ENCODE assay signal across 16 cellular contexts in genomic region chr14:100523536-100524025, GRCh38.
DNase-seq lines count a peak whose midpoint lies in the region; ATAC-seq lines count a peak whose summit lies in the region.
"Had no signal": no experiment of that assay in that cellular context is flagged by ENCODE, and none has a peak within 500 bp of the region (broad histone marks: within the 10 kb centered on the region; RNA-seq: fewer than 3 reads in every experiment).

No MANE protein-coding gene starts in this region.

- H3K9me3 ChIP-seq in BLaER1, result no peaks in the 10 kb centered on the region
- H3K9me3 ChIP-seq: gastrocnemius medialis, thoracic aorta had no signal

- H3K27ac ChIP-seq in BLaER1, result peak overlapping the region; percentile 42
- H3K27ac ChIP-seq: coronary artery, gastrocnemius medialis, parathyroid adenoma, thoracic aorta had no signal

- no peak overlapping the region for H3K4me3 ChIP-seq in BLaER1
- H3K4me3 ChIP-seq: coronary artery, gastrocnemius medialis, thoracic aorta had no signal

- H3K4me2 ChIP-seq in BLaER1, result peak overlapping the region; percentile 67; the same call in 1 of the 2 replicates

- DNase-seq in DMS79 (lab: John Stamatoyannopoulos, UW), result peak; percentile 62
- DNase-seq in NCI-H524 (lab: John Stamatoyannopoulos, UW), result peak; percentile 43 to 81
- peak; percentile 60 for DNase-seq in left kidney (ENCODE audit: low read depth, low spot score)
- no peak for DNase-seq in NCI-H2029 treated with DMSO at 0.1 percent for 48 hours (lab: John Stamatoyannopoulos, UW)
- DNase-seq in stimulated activated CD4-positive, alpha-beta T cell treated with anti-CD3 and anti-CD28 coated beads, Interleukin-4, amount 100 ng/mL, for 24 hours, result no peak
- DNase-seq: gastrocnemius medialis, KG1, NCI-H2227 treated with DMSO at 0.1 percent for 48 hours had no signal

- peaks cover 14% of the 10 kb centered on the region for H3K36me3 ChIP-seq in BLaER1

- H4K20me1 ChIP-seq in BLaER1, result no peaks in the 10 kb centered on the region

- no peak overlapping the region for H3K27ac Mint-ChIP-seq in stimulated activated memory B cell treated with anti-CD40 and anti-IgM and Interleukin-4, amounts not matched to agents 10 μg/mL and 1 μg/mL and 100 μg/mL, for 72 hours
- H3K27ac Mint-ChIP-seq: activated naive CD4-positive, alpha-beta T cell treated with anti-CD3 and anti-CD28 coated beads, Interleukin-2, amount 50 U/mL, for 72 hours had no signal

- peaks cover 4% of the 10 kb centered on the region; the same call in 1 of the 2 replicates for H3K27me3 ChIP-seq in BLaER1
- H3K27me3 ChIP-seq: gastrocnemius medialis had no signal

- H3K4me1 ChIP-seq in BLaER1, result peaks cover 23% of the 10 kb centered on the region
- H3K4me1 ChIP-seq: gastrocnemius medialis, parathyroid adenoma had no signal

- no peaks in the 10 kb centered on the region for H3K27me3 Mint-ChIP-seq in stimulated activated memory B cell treated with anti-CD40 and anti-IgM and Interleukin-4, amounts not matched to agents 10 μg/mL and 1 μg/mL and 100 μg/mL, for 72 hours

- peaks cover 6% of the 10 kb centered on the region for H3K36me3 Mint-ChIP-seq in stimulated activated memory B cell treated with anti-CD40 and anti-IgM and Interleukin-4, amounts not matched to agents 10 μg/mL and 1 μg/mL and 100 μg/mL, for 72 hours
- H3K36me3 Mint-ChIP-seq: activated naive CD4-positive, alpha-beta T cell treated with anti-CD3 and anti-CD28 coated beads, Interleukin-2, amount 50 U/mL, for 72 hours had no signal

- H3K9me3 Mint-ChIP-seq in stimulated activated memory B cell treated with anti-CD40 and anti-IgM and Interleukin-4, amounts not matched to agents 10 μg/mL and 1 μg/mL and 100 μg/mL, for 72 hours, result peaks cover 4% of the 10 kb centered on the region
- H3K9me3 Mint-ChIP-seq: activated naive CD4-positive, alpha-beta T cell treated with anti-CD3 and anti-CD28 coated beads, Interleukin-2, amount 50 U/mL, for 72 hours had no signal

- ATAC-seq in stimulated activated memory B cell treated with anti-CD40 and anti-IgM and Interleukin-4, amounts not matched to agents 10 μg/mL and 1 μg/mL and 100 μg/mL, for 72 hours, result no peak
- ATAC-seq: activated naive CD4-positive, alpha-beta T cell treated with anti-CD3 and anti-CD28 coated beads, Interleukin-2, amount 50 U/mL, for 72 hours; gastrocnemius medialis; left ventricle myocardium superior; Right ventricle myocardium inferior had no signal

- H3K4me1 Mint-ChIP-seq in stimulated activated memory B cell treated with anti-CD40 and anti-IgM and Interleukin-4, amounts not matched to agents 10 μg/mL and 1 μg/mL and 100 μg/mL, for 72 hours, result peaks cover 7% of the 10 kb centered on the region

- H3K4me3 Mint-ChIP-seq in stimulated activated memory B cell treated with anti-CD40 and anti-IgM and Interleukin-4, amounts not matched to agents 10 μg/mL and 1 μg/mL and 100 μg/mL, for 72 hours, result no peak overlapping the region

- no peak overlapping the region for H3K9ac ChIP-seq in BLaER1
- H3K9ac ChIP-seq: parathyroid adenoma had no signal

Comparison
In these comparisons a context has a peak if more than half of its experiments do, and no peak if none do; other contexts are left out.
1. DNase-seq: peak in DMS79 (single experiment), NCI-H524 (2 of 2) and left kidney (single experiment); none in NCI-H2029 treated with DMSO at 0.1 percent for 48 hours (single experiment) and stimulated activated CD4-positive, alpha-beta T cell treated with anti-CD3 and anti-CD28 coated beads, Interleukin-4, amount 100 ng/mL, for 24 hours (single experiment).